In the genomic region with DNA sequence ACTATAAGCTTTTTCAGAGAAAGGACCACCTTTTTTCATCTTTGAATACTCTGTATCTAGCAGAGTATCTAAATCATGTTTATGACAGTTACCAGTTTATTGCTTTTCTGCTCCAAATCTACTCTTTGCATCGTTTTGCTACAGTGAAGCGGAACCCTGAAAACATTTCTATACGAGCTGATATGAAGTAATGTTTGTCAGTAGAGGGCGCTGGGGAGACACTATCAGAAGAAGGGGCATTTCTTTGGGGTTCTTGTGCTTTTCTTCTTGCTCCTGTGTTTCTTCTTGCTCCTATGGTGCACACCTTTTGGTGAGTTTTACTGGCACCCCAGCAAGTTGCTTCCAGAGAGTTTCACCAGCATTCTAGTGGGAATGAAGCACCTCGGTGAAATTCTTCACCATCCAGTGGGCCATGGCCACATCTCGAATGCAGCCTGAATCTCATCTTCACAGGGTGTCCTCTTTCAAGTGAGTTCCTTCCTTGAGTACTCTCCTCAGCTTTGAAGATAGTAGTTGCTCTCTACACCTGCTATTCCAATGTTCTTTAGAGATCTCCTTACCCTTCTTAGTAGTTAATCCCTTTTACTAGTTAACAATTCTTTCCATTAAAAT, we compare ENCODE assay signal across 8 cellular contexts.
DNase-seq lines count a peak whose midpoint lies in the region; ATAC-seq and TF ChIP-seq lines count a peak whose summit lies in the region.

No MANE protein-coding gene starts in this region.

- peaks cover 3% of the 10 kb centered on the region for H3K27me3 Mint-ChIP-seq in activated T-cell treated with anti-CD3 and anti-CD28 coated beads, Interleukin-2, amount 50 U/mL, for 24 hours
- peaks cover 9% of the 10 kb centered on the region for H3K27me3 Mint-ChIP-seq in activated T-cell treated with anti-CD3 and anti-CD28 coated beads, Interleukin-2, amount 50 U/mL, for 72 hours (ENCODE audit: low read depth)
- H3K27me3 Mint-ChIP-seq in activated T-helper 17 cell treated with anti-CD3 and anti-CD28 coated beads, Interleukin-2, amount 50 U/mL, for 72 hours = peaks cover 4% of the 10 kb centered on the region

- peaks cover 0 to 2% (median 0%) of the 10 kb centered on the region in 4 donors for H3K27me3 ChIP-seq in liver (ENCODE audit: control insufficient read depth in 4 of 4, insufficient read depth in 4 of 4, low read length in 3 of 4)

- no peaks in the 10 kb centered on the region for H3K36me3 ChIP-seq in liver (ENCODE audit: control insufficient read depth in 4 of 4, insufficient read depth in 3 of 4, low read depth in 1 of 4, low read length in 3 of 4)

- no peak overlapping the region for H3K27ac Mint-ChIP-seq in activated T-cell treated with anti-CD3 and anti-CD28 coated beads, Interleukin-2, amount 50 U/mL, for 24 hours
- no peak overlapping the region for H3K27ac Mint-ChIP-seq in activated T-cell treated with anti-CD3 and anti-CD28 coated beads, Interleukin-2, amount 50 U/mL, for 72 hours
- no peak overlapping the region for H3K27ac Mint-ChIP-seq in activated T-helper 17 cell treated with anti-CD3 and anti-CD28 coated beads, Interleukin-2, amount 50 U/mL, for 72 hours

- WGBS in liver = 53% methylated on average over 6 of the region's 6 CpGs

- no peak overlapping the region for H3K4me3 Mint-ChIP-seq in activated T-cell treated with anti-CD3 and anti-CD28 coated beads, Interleukin-2, amount 50 U/mL, for 24 hours
- no peak overlapping the region for H3K4me3 Mint-ChIP-seq in activated T-cell treated with anti-CD3 and anti-CD28 coated beads, Interleukin-2, amount 50 U/mL, for 72 hours
- H3K4me3 Mint-ChIP-seq in activated T-helper 17 cell treated with anti-CD3 and anti-CD28 coated beads, Interleukin-2, amount 50 U/mL, for 72 hours = no peak overlapping the region

- peak; percentile 62 to 68 for TF ChIP-seq RAD21 in liver (IDR thresholded peaks at IDR 0.05)

- H3K4me1 Mint-ChIP-seq in activated T-cell treated with anti-CD3 and anti-CD28 coated beads, Interleukin-2, amount 50 U/mL, for 24 hours (ENCODE audit: low read depth) = peaks cover 11% of the 10 kb centered on the region
- peaks cover 6% of the 10 kb centered on the region for H3K4me1 Mint-ChIP-seq in activated T-cell treated with anti-CD3 and anti-CD28 coated beads, Interleukin-2, amount 50 U/mL, for 72 hours (ENCODE audit: low read depth)
- peaks cover 5% of the 10 kb centered on the region for H3K4me1 Mint-ChIP-seq in activated T-helper 17 cell treated with anti-CD3 and anti-CD28 coated beads, Interleukin-2, amount 50 U/mL, for 72 hours

- TF ChIP-seq CTCF in LNCAP (IDR thresholded peaks at IDR 0.05) = peak; percentile 50; the same call in 1 of the 2 replicates
- no peak for TF ChIP-seq CTCF in liver (IDR thresholded peaks at IDR 0.05; ENCODE audit: low read depth, low read length, missing input control)

- H3K9me3 ChIP-seq in liver (ENCODE audit: control insufficient read depth in 4 of 4, low read length in 3 of 4) = no peaks in the 10 kb centered on the region

- H3K9me3 Mint-ChIP-seq in activated T-cell treated with anti-CD3 and anti-CD28 coated beads, Interleukin-2, amount 50 U/mL, for 24 hours = no peaks in the 10 kb centered on the region
- peaks cover 0 to 1% of the 10 kb centered on the region in 2 donors for H3K9me3 Mint-ChIP-seq in activated T-cell treated with anti-CD3 and anti-CD28 coated beads, Interleukin-2, amount 50 U/mL, for 72 hours
- no peaks in the 10 kb centered on the region for H3K9me3 Mint-ChIP-seq in activated T-helper 17 cell treated with anti-CD3 and anti-CD28 coated beads, Interleukin-2, amount 50 U/mL, for 72 hours

- H3K4me3 ChIP-seq in liver (ENCODE audit: low read depth in 1 of 3, low read length in 3 of 3) = no peak overlapping the region

- DNase-seq in activated T-cell treated with anti-CD3 and anti-CD28 coated beads for 1 hour (ENCODE audit: low read depth) = peak; percentile 3
- no peak for DNase-seq in activated T-cell treated with anti-CD3 and anti-CD28 coated beads, Interleukin-2, amount 50 U/mL, for 24 hours
- peak; percentile 31 to 44 for DNase-seq in activated T-cell treated with anti-CD3 and anti-CD28 coated beads, Interleukin-2, amount 50 U/mL, for 72 hours
- no peak for DNase-seq in effector CD8-positive, alpha-beta T cell (lab: John Stamatoyannopoulos, UW)
- DNase-seq in GDM1 (lab: John Stamatoyannopoulos, UW) = no peak

- H3K27ac ChIP-seq in liver (ENCODE audit: low read depth in 1 of 2, low read length in 2 of 2) = no peak overlapping the region

- no peak for ATAC-seq in activated T-cell treated with anti-CD3 and anti-CD28 coated beads, Interleukin-2, amount 50 U/mL, for 72 hours (replicated peaks in 1 of 2)
- ATAC-seq in activated T-helper 17 cell treated with anti-CD3 and anti-CD28 coated beads, Interleukin-2, amount 50 U/mL, for 72 hours (replicated peaks) = no peak

- H3K4me1 ChIP-seq in liver (ENCODE audit: control insufficient read depth in 4 of 4, insufficient read depth in 4 of 4, low read length in 3 of 4) = no peaks in the 10 kb centered on the region

- no peaks in the 10 kb centered on the region for H3K36me3 Mint-ChIP-seq in activated T-cell treated with anti-CD3 and anti-CD28 coated beads, Interleukin-2, amount 50 U/mL, for 24 hours (ENCODE audit: low read depth)
- no peaks in the 10 kb centered on the region for H3K36me3 Mint-ChIP-seq in activated T-cell treated with anti-CD3 and anti-CD28 coated beads, Interleukin-2, amount 50 U/mL, for 72 hours (ENCODE audit: insufficient read depth in 2 of 2)
- H3K36me3 Mint-ChIP-seq in activated T-helper 17 cell treated with anti-CD3 and anti-CD28 coated beads, Interleukin-2, amount 50 U/mL, for 72 hours (ENCODE audit: low read depth) = no peaks in the 10 kb centered on the region

- no peak overlapping the region for H3K9ac ChIP-seq in liver (ENCODE audit: low read depth in 1 of 2, low read length in 2 of 2)

TF ChIP-seq in liver, 16 proteins besides CTCF, POLR2A, EP300 and RAD21:
- no peak for TF ChIP-seq EGR1 (IDR thresholded peaks at IDR 0.05; ENCODE audit: low read depth in 2 of 2)
- TF ChIP-seq GABPA (IDR thresholded peaks at IDR 0.05 in 1 of 2, conservative IDR thresholded peaks at IDR 0.05 in 1 of 2) = no peak
- no peak for TF ChIP-seq SP1 (IDR thresholded peaks at IDR 0.05)
- no peak for TF ChIP-seq RXRA (IDR thresholded peaks at IDR 0.05)
- no peak for TF ChIP-seq FOXA1 (IDR thresholded peaks at IDR 0.05)
- TF ChIP-seq ATF3 (IDR thresholded peaks at IDR 0.05) = no peak
- TF ChIP-seq YY1 (IDR thresholded peaks at IDR 0.05) = no peak
- no peak for TF ChIP-seq HNF4A (conservative IDR thresholded peaks at IDR 0.05)
- TF ChIP-seq, protein P1, sequence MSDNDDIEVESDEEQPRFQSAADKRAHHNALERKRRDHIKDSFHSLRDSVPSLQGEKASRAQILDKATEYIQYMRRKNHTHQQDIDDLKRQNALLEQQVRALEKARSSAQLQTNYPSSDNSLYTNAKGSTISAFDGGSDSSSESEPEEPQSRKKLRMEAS (IDR thresholded peaks at IDR 0.05) = no peak
- TF ChIP-seq FOXA2 (IDR thresholded peaks at IDR 0.05) = no peak
- no peak for TF ChIP-seq NR2F2 (IDR thresholded peaks at IDR 0.05)
- no peak for TF ChIP-seq TAF1 (conservative IDR thresholded peaks at IDR 0.05)
- TF ChIP-seq, protein P2, sequence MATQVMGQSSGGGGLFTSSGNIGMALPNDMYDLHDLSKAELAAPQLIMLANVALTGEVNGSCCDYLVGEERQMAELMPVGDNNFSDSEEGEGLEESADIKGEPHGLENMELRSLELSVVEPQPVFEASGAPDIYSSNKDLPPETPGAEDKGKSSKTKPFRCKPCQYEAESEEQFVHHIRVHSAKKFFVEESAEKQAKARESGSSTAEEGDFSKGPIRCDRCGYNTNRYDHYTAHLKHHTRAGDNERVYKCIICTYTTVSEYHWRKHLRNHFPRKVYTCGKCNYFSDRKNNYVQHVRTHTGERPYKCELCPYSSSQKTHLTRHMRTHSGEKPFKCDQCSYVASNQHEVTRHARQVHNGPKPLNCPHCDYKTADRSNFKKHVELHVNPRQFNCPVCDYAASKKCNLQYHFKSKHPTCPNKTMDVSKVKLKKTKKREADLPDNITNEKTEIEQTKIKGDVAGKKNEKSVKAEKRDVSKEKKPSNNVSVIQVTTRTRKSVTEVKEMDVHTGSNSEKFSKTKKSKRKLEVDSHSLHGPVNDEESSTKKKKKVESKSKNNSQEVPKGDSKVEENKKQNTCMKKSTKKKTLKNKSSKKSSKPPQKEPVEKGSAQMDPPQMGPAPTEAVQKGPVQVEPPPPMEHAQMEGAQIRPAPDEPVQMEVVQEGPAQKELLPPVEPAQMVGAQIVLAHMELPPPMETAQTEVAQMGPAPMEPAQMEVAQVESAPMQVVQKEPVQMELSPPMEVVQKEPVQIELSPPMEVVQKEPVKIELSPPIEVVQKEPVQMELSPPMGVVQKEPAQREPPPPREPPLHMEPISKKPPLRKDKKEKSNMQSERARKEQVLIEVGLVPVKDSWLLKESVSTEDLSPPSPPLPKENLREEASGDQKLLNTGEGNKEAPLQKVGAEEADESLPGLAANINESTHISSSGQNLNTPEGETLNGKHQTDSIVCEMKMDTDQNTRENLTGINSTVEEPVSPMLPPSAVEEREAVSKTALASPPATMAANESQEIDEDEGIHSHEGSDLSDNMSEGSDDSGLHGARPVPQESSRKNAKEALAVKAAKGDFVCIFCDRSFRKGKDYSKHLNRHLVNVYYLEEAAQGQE (IDR thresholded peaks at IDR 0.05) = no peak
- no peak for TF ChIP-seq HNF4G (IDR thresholded peaks at IDR 0.05)
TF ChIP-seq in liver: peak in this region for 0.

Comparison
In these comparisons a context has a peak if more than half of its experiments do, and no peak if none do; other contexts are left out.
1. DNase-seq: peak in activated T-cell treated with anti-CD3 and anti-CD28 coated beads for 1 hour (single experiment) and activated T-cell treated with anti-CD3 and anti-CD28 coated beads, Interleukin-2, amount 50 U/mL, for 72 hours (2 of 2); none in activated T-cell treated with anti-CD3 and anti-CD28 coated beads, Interleukin-2, amount 50 U/mL, for 24 hours (single experiment), effector CD8-positive, alpha-beta T cell (single experiment) and GDM1 (single experiment).